Comparison of ENCODE assay signal across 20 cellular contexts in the genomic region with DNA sequence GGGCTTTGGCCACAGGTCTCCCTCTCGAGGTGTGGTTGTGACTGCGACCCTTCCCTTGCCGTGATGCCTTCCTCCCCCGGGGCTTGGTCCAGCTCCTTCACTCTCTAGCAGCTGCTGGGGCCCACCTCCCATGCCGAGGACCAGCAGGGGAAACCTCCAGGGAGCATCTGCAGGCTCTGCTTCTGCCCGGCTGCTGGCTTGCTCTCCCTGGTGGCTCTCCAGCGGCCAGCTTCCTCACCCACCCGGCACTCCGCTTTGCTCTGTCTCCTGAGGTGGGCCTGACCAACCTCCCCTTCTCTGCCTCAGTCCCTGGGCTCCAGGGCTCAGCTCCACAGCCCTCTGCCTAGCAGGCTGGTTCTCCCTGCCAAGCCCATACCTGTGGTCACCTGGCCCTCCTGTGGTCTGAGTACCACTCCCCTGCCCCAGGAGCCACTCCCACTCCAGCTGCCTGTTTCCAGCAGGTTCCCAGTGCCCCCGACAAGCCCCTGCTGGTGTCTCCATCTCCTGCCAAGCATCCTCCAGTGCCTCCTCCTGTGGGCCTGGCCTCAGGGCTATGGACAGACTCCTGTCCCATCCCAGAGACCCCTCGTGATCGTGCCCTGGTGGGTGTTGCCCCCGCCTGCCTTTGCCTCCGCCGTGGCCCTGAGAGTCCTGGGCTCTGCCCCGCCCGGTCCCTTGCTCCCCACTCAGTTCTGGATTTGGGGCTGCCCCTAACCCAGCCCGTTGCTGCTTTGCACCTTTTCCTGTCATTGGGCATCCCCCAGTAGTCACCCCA. TPM values are rescaled to one million over a fixed set of nuclear protein-coding genes. Genes with fewer than 3 reads are reported as not detected.
A peak's percentile ranks its signal among the peaks of the same experiment; 100 is the strongest.
DNase-seq lines count a peak whose midpoint lies in the region; ATAC-seq and TF ChIP-seq lines count a peak whose summit lies in the region.
"Had no signal": no experiment of that assay in that cellular context is flagged by ENCODE, and none has a peak within 500 bp of the region (broad histone marks: within the 10 kb centered on the region; RNA-seq: fewer than 3 reads in every experiment).

No MANE protein-coding gene starts in this region.

- H3K27me3 ChIP-seq in neuronal stem cell (ENCODE audit: control insufficient read depth in 3 of 3, insufficient read depth in 3 of 3, low read depth in 1 of 3, low read length in 3 of 3) = no peaks in the 10 kb centered on the region
- no peaks in the 10 kb centered on the region for H3K27me3 ChIP-seq in vagina
- H3K27me3 ChIP-seq in foreskin keratinocyte = no peaks in the 10 kb centered on the region

- H3K14ac ChIP-seq in neuronal stem cell (ENCODE audit: low read length) = peak overlapping the region; percentile 49

- H2BK120ac ChIP-seq in neuronal stem cell (ENCODE audit: low read depth, low read length) = peak overlapping the region; percentile 100

- H4K8ac ChIP-seq in neuronal stem cell (ENCODE audit: low read depth, low read length) = peak overlapping the region; percentile 70

- peak overlapping the region; percentile 98 for H3K18ac ChIP-seq in neuronal stem cell (ENCODE audit: low read length)

- peaks cover 45% of the 10 kb centered on the region for H3K36me3 Mint-ChIP-seq in WTC11
- H3K36me3 Mint-ChIP-seq: CD4-positive, alpha-beta memory T cell had no signal

- peak overlapping the region; percentile 99 for H4K91ac ChIP-seq in neuronal stem cell (ENCODE audit: low read depth, low read length, poor library complexity)

- H3K36me3 ChIP-seq in neuronal stem cell (replicated peaks in 1 of 2; ENCODE audit: control insufficient read depth in 2 of 2, insufficient read depth in 2 of 2, low read length in 2 of 2) = no peaks in the 10 kb centered on the region
- no peaks in the 10 kb centered on the region for H3K36me3 ChIP-seq in vagina

- H3K9me3 Mint-ChIP-seq in WTC11 = 0 out of 2 replicates have a peak, but pooled peaks cover 4% of the 10 kb centered on the region
- H3K9me3 Mint-ChIP-seq: CD4-positive, alpha-beta memory T cell had no signal

- CTCF ChIA-PET in WTC11 (lab: Charles Lee) = interaction anchor here (0.7 to 1.3 kb wide), 4 partner anchors 11 to 127 kb away, joined by 3 read pairs; no protein-coding TSS in a partner anchor

- ATAC-seq in Right ventricle myocardium superior (ENCODE audit: poor library complexity) = no peak
- ATAC-seq in left ventricle myocardium superior = no peak
- peak; percentile 6; the same call in 1 of the 2 replicates for ATAC-seq in WTC11
- no peak for ATAC-seq in GM19395 (IDR thresholded peaks at IDR 0.05; ENCODE audit: unreplicated experiment)
- no peak for ATAC-seq in foreskin keratinocyte
- no peak for ATAC-seq in GM18868 (IDR thresholded peaks at IDR 0.05; ENCODE audit: unreplicated experiment)

- H2BK5ac ChIP-seq in neuronal stem cell (ENCODE audit: low read length) = peak overlapping the region; percentile 100

- H3K79me1 ChIP-seq in neuronal stem cell (ENCODE audit: low read depth, low read length) = peaks cover 3% of the 10 kb centered on the region

- DNase-seq in Right ventricle myocardium superior = peak; percentile 37
- no peak for DNase-seq in left ventricle myocardium superior
- no peak for DNase-seq in WTC11 (ENCODE audit: low spot score)
- DNase-seq in neuronal stem cell (ENCODE audit: low spot score) = no peak
- DNase-seq in vagina (ENCODE audit: extremely low spot score in 2 of 2) = no peak
- DNase-seq in foreskin keratinocyte = no peak
- DNase-seq: CD4-positive, alpha-beta memory T cell; DMS153; GDM1; KG1; NCI-H1105 treated with DMSO at 0.1 percent for 48 hours; NCI-H1694; NCI-H2081 treated with DMSO at 0.1 percent for 48 hours; PC-9 had no signal

- H3K27ac ChIP-seq in neuronal stem cell (replicated peaks; ENCODE audit: low read length) (peak overlapping the region; percentile 13), vagina (peak overlapping the region; percentile 1), foreskin keratinocyte (no peak overlapping the region)
- H3K27ac ChIP-seq: PC-9 had no signal

- TF ChIP-seq CTCF in WTC11 (IDR thresholded peaks at IDR 0.05) (no peak), vagina (IDR thresholded peaks at IDR 0.05) (no peak), foreskin keratinocyte (conservative IDR thresholded peaks at IDR 0.05) (no peak)

- H3K4me3 Mint-ChIP-seq in WTC11 = no peak overlapping the region
- H3K4me3 Mint-ChIP-seq: B cell; CD4-positive, alpha-beta memory T cell had no signal

- peaks cover 0 to 4% of the 10 kb centered on the region in 2 donors for H3K9me3 ChIP-seq in neuronal stem cell (replicated peaks in 1 of 2; ENCODE audit: control insufficient read depth in 2 of 2, insufficient read depth in 1 of 2, low read depth in 1 of 2, low read length in 2 of 2)
- H3K9me3 ChIP-seq in vagina = no peaks in the 10 kb centered on the region

- H3K4me3 ChIP-seq in neuronal stem cell (ENCODE audit: low read length in 2 of 2) = no peak overlapping the region
- H3K4me3 ChIP-seq in vagina = no peak overlapping the region
- H3K4me3 ChIP-seq: PC-9 had no signal

- peak overlapping the region; percentile 98 for H2AK5ac ChIP-seq in neuronal stem cell (ENCODE audit: low read depth, low read length)

- H3K4me1 ChIP-seq in neuronal stem cell (ENCODE audit: control insufficient read depth in 2 of 2, insufficient read depth in 1 of 2, low read depth in 1 of 2, low read length in 2 of 2) (peaks cover 52 to 53% of the 10 kb centered on the region in 2 donors), vagina (peaks cover 16% of the 10 kb centered on the region), foreskin keratinocyte (no peaks in the 10 kb centered on the region)

- H3K4me1 Mint-ChIP-seq in WTC11 = peaks cover 56% of the 10 kb centered on the region
- H3K4me1 Mint-ChIP-seq: B cell; CD4-positive, alpha-beta memory T cell had no signal

- no CpG with 5 or more reads among the region's 18 CpGs for WGBS in neuronal stem cell (ENCODE audit: extremely low coverage in 2 of 2, insufficient read length in 2 of 2, insufficient replicate concordance in 1 of 2), 2 donors

- TF ChIP-seq POLR2A in vagina (IDR thresholded peaks at IDR 0.05) = no peak

- H2AFZ ChIP-seq in neuronal stem cell (ENCODE audit: low read length) = no peak overlapping the region
- H2AFZ ChIP-seq: PC-9 had no signal

- peaks cover 8% of the 10 kb centered on the region for H3K27me3 Mint-ChIP-seq in WTC11 (ENCODE audit: low read depth)
- H3K27me3 Mint-ChIP-seq: B cell had no signal

- intact Hi-C loops in Right ventricle myocardium superior (cut with DNase I) = no loop called here
- intact Hi-C loops in left ventricle myocardium superior (cut with micrococcal nuclease) = no loop called here
- intact Hi-C loops in vagina (cut with DNase I) = no loop called here

- H3K9ac ChIP-seq in neuronal stem cell (ENCODE audit: low read depth, low read length, poor library complexity) = no peak overlapping the region

- H3K27ac Mint-ChIP-seq in WTC11 = no peak overlapping the region
- H3K27ac Mint-ChIP-seq: B cell; CD4-positive, alpha-beta memory T cell had no signal

- POLR2A ChIA-PET in WTC11 (lab: Charles Lee) = interaction anchor here (0.8 kb wide), 1 partner anchor 27 kb away, joined by 4 read pairs; no protein-coding TSS in a partner anchor

- peak overlapping the region; percentile 97 for H2BK15ac ChIP-seq in neuronal stem cell (ENCODE audit: low read length)

- no peak overlapping the region for H3K4me2 ChIP-seq in neuronal stem cell (ENCODE audit: insufficient read depth, low read length, poor library complexity, severe bottlenecking)
- H3K4me2 ChIP-seq: PC-9 had no signal

- peak overlapping the region; percentile 21 for H3K23ac ChIP-seq in neuronal stem cell (ENCODE audit: low read depth, low read length, poor library complexity)

- peak overlapping the region; percentile 93 for H3K4ac ChIP-seq in neuronal stem cell (ENCODE audit: low read length)

- peak overlapping the region; percentile 100 for H2BK12ac ChIP-seq in neuronal stem cell (ENCODE audit: low read length)

TF ChIP-seq in WTC11, 78 proteins besides CTCF, POLR2A, EP300 and RAD21 (continues in another document):
- TF ChIP-seq, protein P1, sequence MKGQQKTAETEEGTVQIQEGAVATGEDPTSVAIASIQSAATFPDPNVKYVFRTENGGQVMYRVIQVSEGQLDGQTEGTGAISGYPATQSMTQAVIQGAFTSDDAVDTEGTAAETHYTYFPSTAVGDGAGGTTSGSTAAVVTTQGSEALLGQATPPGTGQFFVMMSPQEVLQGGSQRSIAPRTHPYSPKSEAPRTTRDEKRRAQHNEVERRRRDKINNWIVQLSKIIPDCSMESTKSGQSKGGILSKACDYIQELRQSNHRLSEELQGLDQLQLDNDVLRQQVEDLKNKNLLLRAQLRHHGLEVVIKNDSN (CRISPR knock-in tag; IDR thresholded peaks at IDR 0.05) = no peak
- TF ChIP-seq NR1H2 (CRISPR knock-in tag; IDR thresholded peaks at IDR 0.05) (no peak), ZNF512 (CRISPR knock-in tag; IDR thresholded peaks at IDR 0.05; ENCODE audit: borderline replicate concordance) (no peak), ESRRA (CRISPR knock-in tag; IDR thresholded peaks at IDR 0.05; ENCODE audit: borderline replicate concordance) (no peak), TEAD1 (CRISPR knock-in tag; IDR thresholded peaks at IDR 0.05) (no peak), NR3C1 (CRISPR knock-in tag; conservative IDR thresholded peaks at IDR 0.05; ENCODE audit: low read depth) (no peak), ATF1 (CRISPR knock-in tag; IDR thresholded peaks at IDR 0.05) (no peak)

RNA-seq across cellular contexts. Expression of gene MEG3, which starts 9.5 kb away (rescaled TPM):
- total RNA-seq in Right ventricle myocardium superior (24.7 TPM), left ventricle myocardium superior (20.6 TPM), WTC11 (2021) (338 to 534 TPM (median 517 TPM) in 3 replicates), vagina (126 TPM), foreskin keratinocyte (5.3 and 7.8 TPM in 2 replicates)
- polyA plus RNA-seq in neuronal stem cell (2013, experiment 1 of 2) = 61.0 TPM
- 58.1 TPM for polyA plus RNA-seq in neuronal stem cell (2013, experiment 2 of 2)
- 7.7 and 10.4 TPM in 2 replicates for polyA plus RNA-seq in foreskin keratinocyte
- total RNA-seq: A172; B cell; CD4-positive, alpha-beta memory T cell; H4; PC-9; SK-MEL-5 had no signal
- polyA plus RNA-seq: CD4-positive, alpha-beta memory T cell had no signal
